Comparison of ENCODE assay signal across 9 cellular contexts in genomic region chr9:15299374-15299939, GRCh38. TPM values are rescaled to one million over a fixed set of nuclear protein-coding genes. Genes with fewer than 3 reads are reported as not detected.
A peak's percentile ranks its signal among the peaks of the same experiment; 100 is the strongest.
DNase-seq lines count a peak whose midpoint lies in the region; ATAC-seq and TF ChIP-seq lines count a peak whose summit lies in the region.
"Had no signal": no experiment of that assay in that cellular context is flagged by ENCODE, and none has a peak within 500 bp of the region (broad histone marks: within the 10 kb centered on the region; RNA-seq: fewer than 3 reads in every experiment).

No MANE protein-coding gene starts in this region.

- H3K9me3 ChIP-seq in A673 (ENCODE audit: low read depth, low read length, poor library complexity, severe bottlenecking) = no peaks in the 10 kb centered on the region
- no peaks in the 10 kb centered on the region for H3K9me3 ChIP-seq in BE2C
- H3K9me3 ChIP-seq: A549 had no signal

- no peak overlapping the region for H3K4me3 ChIP-seq in A673 (ENCODE audit: low read depth, low read length, poor library complexity, severe bottlenecking)
- no peak overlapping the region for H3K4me3 ChIP-seq in BE2C (ENCODE audit: low read depth, low read length)
- H3K4me3 ChIP-seq: A549 had no signal

- H3K4me1 ChIP-seq in A673 (ENCODE audit: insufficient read depth, low read length, poor library complexity, severe bottlenecking) = no peaks in the 10 kb centered on the region
- H3K4me1 ChIP-seq in BE2C = no peaks in the 10 kb centered on the region

- POLR2A ChIA-PET in A673 (lab: Charles Lee; ENCODE audit: low non-redundant PET) = no interaction called here

- intact Hi-C loops in A673 (cut with micrococcal nuclease; ENCODE audit: unreplicated experiment) = no loop called here

- no peak for TF ChIP-seq CTCF in A673 (conservative IDR thresholded peaks at IDR 0.05; ENCODE audit: low read depth, low read length)
- no peak for TF ChIP-seq CTCF in BE2C (IDR thresholded peaks at IDR 0.05; ENCODE audit: low read depth, low read length)

- no peak overlapping the region for H3K27ac ChIP-seq in A673 (ENCODE audit: low read depth, low read length, poor library complexity, severe bottlenecking)
- H3K27ac ChIP-seq: A549 had no signal

- H3K27me3 ChIP-seq in A673 (replicated peaks; ENCODE audit: insufficient read depth, low read depth, low read length, poor library complexity) (no peaks in the 10 kb centered on the region), BE2C (no peaks in the 10 kb centered on the region; the same call in 1 of the 2 replicates)

- BruUV-seq in A673 (replicated peaks; lab: Mats Ljungman, UMichigan) = no TSS peak

- DNase-seq in NK-92 treated with Interleukin-12 subunit alpha and Interleukin-12 subunit beta, amount 100 ng/mL, for 24 hours (lab: John Stamatoyannopoulos, UW) = peak; percentile 48
- DNase-seq in NK-92 (lab: John Stamatoyannopoulos, UW; ENCODE audit: unreplicated experiment) (no peak), A673 (ENCODE audit: low spot score) (no peak), BE2C (no peak), NCI-H774 (lab: John Stamatoyannopoulos, UW) (no peak)
- peak; percentile 35 for DNase-seq in activated T-helper 9 cell treated with anti-CD3 and anti-CD28 coated beads, Interleukin-2, amount 50 U/mL, for 16 hours (ENCODE audit: low read depth)
- DNase-seq in stimulated activated CD8-positive, alpha-beta memory T cell treated with anti-CD3 and anti-CD28 coated beads, Interleukin-12 subunit alpha, Interleukin-12 subunit beta, amount 100 ng/mL, for 24 hours (ENCODE audit: extremely low read depth) = peak; percentile 31

- H3K36me3 ChIP-seq in A673 (ENCODE audit: insufficient read depth, low read length, poor library complexity, severe bottlenecking) (no peaks in the 10 kb centered on the region), BE2C (no peaks in the 10 kb centered on the region)

- peak; percentile 80 for ATAC-seq in HG03521 (IDR thresholded peaks at IDR 0.05; ENCODE audit: unreplicated experiment)
- ATAC-seq: A549 had no signal

- CTCF ChIA-PET in A673 (lab: Charles Lee) = no interaction called here

RNA-seq across cellular contexts. Expression of gene TTC39B, which starts 7.6 kb away (rescaled TPM):
- total RNA-seq in A673 (2021) = 0.52 and 1.6 TPM in 2 replicates
- 0.06 TPM for polyA plus RNA-seq in BE2C (2012; ENCODE audit: insufficient read depth, insufficient read length, low read depth)

Comparison
In these comparisons a context has a peak if more than half of its experiments do, and no peak if none do; other contexts are left out.
1. DNase-seq: peak in NK-92 treated with Interleukin-12 subunit alpha and Interleukin-12 subunit beta, amount 100 ng/mL, for 24 hours (single experiment), activated T-helper 9 cell treated with anti-CD3 and anti-CD28 coated beads, Interleukin-2, amount 50 U/mL, for 16 hours (single experiment) and stimulated activated CD8-positive, alpha-beta memory T cell treated with anti-CD3 and anti-CD28 coated beads, Interleukin-12 subunit alpha, Interleukin-12 subunit beta, amount 100 ng/mL, for 24 hours (single experiment); none in NK-92 (single experiment), A673 (single experiment), BE2C (single experiment) and NCI-H774 (single experiment).